1 cellular context compared by ENCODE assay signal in the genomic region with DNA sequence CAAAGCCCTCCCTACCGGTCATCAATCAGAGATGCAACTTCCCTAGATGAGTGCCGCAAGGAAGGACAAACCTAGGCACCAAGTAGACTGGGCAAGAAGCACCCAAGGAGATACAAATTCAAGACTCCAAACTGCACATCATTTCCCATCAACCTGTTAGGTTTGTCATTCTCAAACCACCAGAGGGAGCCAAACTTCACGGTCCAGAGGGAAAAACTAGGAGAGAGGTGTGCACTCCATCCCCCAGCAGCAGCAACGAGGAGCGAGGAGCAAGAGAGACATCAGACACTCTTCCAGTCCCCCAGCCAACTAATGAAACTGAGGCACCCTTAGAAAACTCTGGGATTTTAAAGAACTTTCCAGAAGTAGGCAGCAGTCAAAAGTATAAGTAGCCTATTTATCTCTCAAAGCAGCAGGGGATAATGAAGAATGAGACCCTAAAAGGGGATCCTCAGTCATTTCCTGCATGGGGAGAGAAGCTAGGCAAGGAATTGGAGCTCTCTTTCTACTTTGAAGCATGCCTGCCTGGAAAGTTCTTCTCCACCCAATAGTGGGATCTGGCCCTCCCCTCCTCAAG.
TF ChIP-seq lines count a peak whose summit lies in the region.

No MANE protein-coding gene starts in this region.

TF ChIP-seq in GM12878, 131 proteins besides CTCF, POLR2A, EP300 and RAD21 (continued from another document):
- TF ChIP-seq, protein P1, sequence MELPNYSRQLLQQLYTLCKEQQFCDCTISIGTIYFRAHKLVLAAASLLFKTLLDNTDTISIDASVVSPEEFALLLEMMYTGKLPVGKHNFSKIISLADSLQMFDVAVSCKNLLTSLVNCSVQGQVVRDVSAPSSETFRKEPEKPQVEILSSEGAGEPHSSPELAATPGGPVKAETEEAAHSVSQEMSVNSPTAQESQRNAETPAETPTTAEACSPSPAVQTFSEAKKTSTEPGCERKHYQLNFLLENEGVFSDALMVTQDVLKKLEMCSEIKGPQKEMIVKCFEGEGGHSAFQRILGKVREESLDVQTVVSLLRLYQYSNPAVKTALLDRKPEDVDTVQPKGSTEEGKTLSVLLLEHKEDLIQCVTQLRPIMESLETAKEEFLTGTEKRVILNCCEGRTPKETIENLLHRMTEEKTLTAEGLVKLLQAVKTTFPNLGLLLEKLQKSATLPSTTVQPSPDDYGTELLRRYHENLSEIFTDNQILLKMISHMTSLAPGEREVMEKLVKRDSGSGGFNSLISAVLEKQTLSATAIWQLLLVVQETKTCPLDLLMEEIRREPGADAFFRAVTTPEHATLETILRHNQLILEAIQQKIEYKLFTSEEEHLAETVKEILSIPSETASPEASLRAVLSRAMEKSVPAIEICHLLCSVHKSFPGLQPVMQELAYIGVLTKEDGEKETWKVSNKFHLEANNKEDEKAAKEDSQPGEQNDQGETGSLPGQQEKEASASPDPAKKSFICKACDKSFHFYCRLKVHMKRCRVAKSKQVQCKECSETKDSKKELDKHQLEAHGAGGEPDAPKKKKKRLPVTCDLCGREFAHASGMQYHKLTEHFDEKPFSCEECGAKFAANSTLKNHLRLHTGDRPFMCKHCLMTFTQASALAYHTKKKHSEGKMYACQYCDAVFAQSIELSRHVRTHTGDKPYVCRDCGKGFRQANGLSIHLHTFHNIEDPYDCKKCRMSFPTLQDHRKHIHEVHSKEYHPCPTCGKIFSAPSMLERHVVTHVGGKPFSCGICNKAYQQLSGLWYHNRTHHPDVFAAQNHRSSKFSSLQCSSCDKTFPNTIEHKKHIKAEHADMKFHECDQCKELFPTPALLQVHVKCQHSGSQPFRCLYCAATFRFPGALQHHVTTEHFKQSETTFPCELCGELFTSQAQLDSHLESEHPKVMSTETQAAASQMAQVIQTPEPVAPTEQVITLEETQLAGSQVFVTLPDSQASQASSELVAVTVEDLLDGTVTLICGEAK (IDR thresholded peaks at IDR 0.05; ENCODE audit: borderline replicate concordance) = no peak
- TF ChIP-seq IKZF1 (conservative IDR thresholded peaks at IDR 0.05) (peak; percentile 50; the same call in 1 of the 2 replicates), NFYA (IDR thresholded peaks at IDR 0.05; ENCODE audit: borderline replicate concordance, low read depth, low read length) (no peak), BHLHE40 (IDR thresholded peaks at IDR 0.05; ENCODE audit: borderline replicate concordance in 1 of 2, low read depth in 2 of 2, low read length in 1 of 2) (0 out of 4 replicates have a peak, but pooled peaks of 1 of the 2 experiments have one; percentile 21), CHD1 (IDR thresholded peaks at IDR 0.05; ENCODE audit: low read depth, low read length) (no peak), SUZ12 (IDR thresholded peaks at IDR 0.05; ENCODE audit: unreplicated experiment) (no peak), SMC3 (IDR thresholded peaks at IDR 0.05; ENCODE audit: borderline replicate concordance, low read length) (peak; percentile 88), MTA2 (IDR thresholded peaks at IDR 0.05; ENCODE audit: low read depth) (no peak), CHD2 (IDR thresholded peaks at IDR 0.05; ENCODE audit: borderline replicate concordance, low read depth, low read length) (0 out of 2 replicates have a peak, but pooled peaks have one; percentile 37), RCOR1 (conservative IDR thresholded peaks at IDR 0.05; ENCODE audit: low read depth, low read length) (0 out of 2 replicates have a peak, but pooled peaks have one; percentile 59), ZNF384 (IDR thresholded peaks at IDR 0.05; ENCODE audit: borderline replicate concordance, low read depth, low read length) (no peak), SREBF1 (IDR thresholded peaks at IDR 0.05; ENCODE audit: low read length) (no peak), KDM1A (IDR thresholded peaks at IDR 0.05; ENCODE audit: borderline replicate concordance) (no peak), POLR2AphosphoS5 (IDR thresholded peaks at IDR 0.05; ENCODE audit: low read length) (no peak), SMAD1 (IDR thresholded peaks at IDR 0.05; ENCODE audit: low read depth, partially characterized antibody) (no peak), POU2F2 (IDR thresholded peaks at IDR 0.05; ENCODE audit: borderline replicate concordance, low read depth, low read length) (0 out of 3 replicates have a peak, but pooled peaks have one; percentile 18), JUND (IDR thresholded peaks at IDR 0.05; ENCODE audit: low read depth, low read length) (no peak), YBX1 (IDR thresholded peaks at IDR 0.05) (no peak), MEF2A (IDR thresholded peaks at IDR 0.05; ENCODE audit: insufficient read depth, low read depth, low read length) (no peak), EED (IDR thresholded peaks at IDR 0.05; ENCODE audit: low read depth) (0 out of 2 replicates have a peak, but pooled peaks have one; percentile 38), KAT2A (conservative IDR thresholded peaks at IDR 0.05; ENCODE audit: control insufficient read depth, low read depth, low read length) (no peak), TCF3 (IDR thresholded peaks at IDR 0.05; ENCODE audit: borderline replicate concordance, insufficient read depth, low read depth, low read length) (no peak), SMAD5 (IDR thresholded peaks at IDR 0.05; ENCODE audit: low read depth) (no peak), HDAC6 (IDR thresholded peaks at IDR 0.05; ENCODE audit: unreplicated experiment) (no peak)
- TF ChIP-seq, protein P2, sequence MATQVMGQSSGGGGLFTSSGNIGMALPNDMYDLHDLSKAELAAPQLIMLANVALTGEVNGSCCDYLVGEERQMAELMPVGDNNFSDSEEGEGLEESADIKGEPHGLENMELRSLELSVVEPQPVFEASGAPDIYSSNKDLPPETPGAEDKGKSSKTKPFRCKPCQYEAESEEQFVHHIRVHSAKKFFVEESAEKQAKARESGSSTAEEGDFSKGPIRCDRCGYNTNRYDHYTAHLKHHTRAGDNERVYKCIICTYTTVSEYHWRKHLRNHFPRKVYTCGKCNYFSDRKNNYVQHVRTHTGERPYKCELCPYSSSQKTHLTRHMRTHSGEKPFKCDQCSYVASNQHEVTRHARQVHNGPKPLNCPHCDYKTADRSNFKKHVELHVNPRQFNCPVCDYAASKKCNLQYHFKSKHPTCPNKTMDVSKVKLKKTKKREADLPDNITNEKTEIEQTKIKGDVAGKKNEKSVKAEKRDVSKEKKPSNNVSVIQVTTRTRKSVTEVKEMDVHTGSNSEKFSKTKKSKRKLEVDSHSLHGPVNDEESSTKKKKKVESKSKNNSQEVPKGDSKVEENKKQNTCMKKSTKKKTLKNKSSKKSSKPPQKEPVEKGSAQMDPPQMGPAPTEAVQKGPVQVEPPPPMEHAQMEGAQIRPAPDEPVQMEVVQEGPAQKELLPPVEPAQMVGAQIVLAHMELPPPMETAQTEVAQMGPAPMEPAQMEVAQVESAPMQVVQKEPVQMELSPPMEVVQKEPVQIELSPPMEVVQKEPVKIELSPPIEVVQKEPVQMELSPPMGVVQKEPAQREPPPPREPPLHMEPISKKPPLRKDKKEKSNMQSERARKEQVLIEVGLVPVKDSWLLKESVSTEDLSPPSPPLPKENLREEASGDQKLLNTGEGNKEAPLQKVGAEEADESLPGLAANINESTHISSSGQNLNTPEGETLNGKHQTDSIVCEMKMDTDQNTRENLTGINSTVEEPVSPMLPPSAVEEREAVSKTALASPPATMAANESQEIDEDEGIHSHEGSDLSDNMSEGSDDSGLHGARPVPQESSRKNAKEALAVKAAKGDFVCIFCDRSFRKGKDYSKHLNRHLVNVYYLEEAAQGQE (IDR thresholded peaks at IDR 0.05; ENCODE audit: low read depth, low read length) = no peak
- TF ChIP-seq, protein P3, sequence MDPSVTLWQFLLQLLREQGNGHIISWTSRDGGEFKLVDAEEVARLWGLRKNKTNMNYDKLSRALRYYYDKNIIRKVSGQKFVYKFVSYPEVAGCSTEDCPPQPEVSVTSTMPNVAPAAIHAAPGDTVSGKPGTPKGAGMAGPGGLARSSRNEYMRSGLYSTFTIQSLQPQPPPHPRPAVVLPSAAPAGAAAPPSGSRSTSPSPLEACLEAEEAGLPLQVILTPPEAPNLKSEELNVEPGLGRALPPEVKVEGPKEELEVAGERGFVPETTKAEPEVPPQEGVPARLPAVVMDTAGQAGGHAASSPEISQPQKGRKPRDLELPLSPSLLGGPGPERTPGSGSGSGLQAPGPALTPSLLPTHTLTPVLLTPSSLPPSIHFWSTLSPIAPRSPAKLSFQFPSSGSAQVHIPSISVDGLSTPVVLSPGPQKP (IDR thresholded peaks at IDR 0.05; ENCODE audit: low read depth, low read length) = no peak
